In the genomic region with DNA sequence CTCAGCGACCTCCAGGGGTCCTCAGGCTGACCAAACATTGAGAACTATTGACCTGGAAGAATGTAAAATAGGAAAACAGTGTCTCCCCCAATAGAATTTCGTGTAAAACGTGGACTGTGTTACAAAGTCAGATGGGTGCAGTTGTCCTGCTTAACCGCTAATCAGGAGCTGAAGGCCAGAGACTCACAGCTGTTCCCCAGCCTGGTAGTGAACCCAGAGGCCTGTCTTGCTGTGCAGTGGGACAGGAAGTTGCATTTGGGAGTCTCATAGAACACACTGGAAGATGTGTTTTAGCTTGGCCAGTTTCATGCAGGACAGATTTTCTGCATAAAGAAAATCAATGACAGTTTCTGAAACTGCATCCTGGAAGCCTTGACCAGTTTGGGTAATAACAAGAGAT, we compare ENCODE assay signal across 26 cellular contexts.
"Had no signal": no experiment of that assay in that cellular context is flagged by ENCODE, and none has a peak within 500 bp of the region (broad histone marks: within the 10 kb centered on the region; RNA-seq: fewer than 3 reads in every experiment).

No MANE protein-coding gene starts in this region.

- H3K4me3 ChIP-seq: adrenal gland, body of pancreas, esophagus muscularis mucosa, left lung, sigmoid colon, smooth muscle cell, vagina had no signal

- H3K27me3 ChIP-seq: adrenal gland, body of pancreas, esophagus muscularis mucosa, left lung, sigmoid colon, vagina had no signal

- H3K4me3 Mint-ChIP-seq: activated naive CD4-positive, alpha-beta T cell treated with anti-CD3 and anti-CD28 coated beads for 36 hours; activated naive CD8-positive, alpha-beta T cell treated with anti-CD3 and anti-CD28 coated beads for 36 hours; natural killer cell; stimulated activated memory B cell treated with anti-CD40 and anti-IgM and Interleukin-4, amounts not matched to agents 10 μg/mL and 1 μg/mL and 100 μg/mL, for 72 hours; stimulated activated naive CD8-positive, alpha-beta T cell treated with anti-CD3 and anti-CD28 coated beads, Interleukin-15, amount 100 ng/mL, for 72 hours; type B pancreatic cell had no signal

- H3K9me3 Mint-ChIP-seq: activated naive CD4-positive, alpha-beta T cell treated with anti-CD3 and anti-CD28 coated beads for 36 hours; activated naive CD8-positive, alpha-beta T cell treated with anti-CD3 and anti-CD28 coated beads for 36 hours; natural killer cell; stimulated activated memory B cell treated with anti-CD40 and anti-IgM and Interleukin-4, amounts not matched to agents 10 μg/mL and 1 μg/mL and 100 μg/mL, for 72 hours; stimulated activated naive CD8-positive, alpha-beta T cell treated with anti-CD3 and anti-CD28 coated beads, Interleukin-15, amount 100 ng/mL, for 72 hours; type B pancreatic cell had no signal

- H3K27ac ChIP-seq: adrenal gland, body of pancreas, esophagus muscularis mucosa, left lung, vagina had no signal

- H3K4me2 ChIP-seq: smooth muscle cell had no signal

- DNase-seq: activated CD4-positive, alpha-beta T cell treated with anti-CD3 and anti-CD28 coated beads for 4 hours; activated CD4-positive, alpha-beta T cell treated with anti-CD3 and anti-CD28 coated beads, Interleukin-2, amount 50 U/mL, for 4 hours; activated effector memory CD4-positive, alpha-beta T cell treated with Interleukin-2 at 50 U/mL for 16 hours; activated naive CD4-positive, alpha-beta T cell treated with anti-CD3 and anti-CD28 coated beads for 36 hours; activated naive CD8-positive, alpha-beta T cell treated with anti-CD3 and anti-CD28 coated beads for 36 hours; adrenal gland; aorta; dermis blood vessel endothelial cell; effector CD4-positive, alpha-beta T cell; foreskin melanocyte; kidney glomerular epithelial cell; left lung; natural killer cell; posterior cingulate gyrus; sigmoid colon; stimulated activated CD4-positive, alpha-beta T cell treated with anti-CD3 and anti-CD28 coated beads, Interleukin-1b, Interleukin-23, amount 100 ng/mL, for 48 hours; stimulated activated CD4-positive, alpha-beta T cell treated with anti-CD3 and anti-CD28 coated beads, Interleukin-4, amount 100 ng/mL, for 4 hours; stimulated activated CD8-positive, alpha-beta memory T cell treated with anti-CD3 and anti-CD28 coated beads, Interleukin-4, amount 100 ng/mL, for 48 hours; stimulated activated naive CD8-positive, alpha-beta T cell treated with anti-CD3 and anti-CD28 coated beads, Interleukin-15, amount 100 ng/mL, for 72 hours; substantia nigra had no signal

- H3K9me3 ChIP-seq: adrenal gland, body of pancreas, esophagus muscularis mucosa, left lung, sigmoid colon, vagina had no signal

- H3K27ac Mint-ChIP-seq: activated naive CD4-positive, alpha-beta T cell treated with anti-CD3 and anti-CD28 coated beads for 36 hours; activated naive CD8-positive, alpha-beta T cell treated with anti-CD3 and anti-CD28 coated beads for 36 hours; natural killer cell; stimulated activated memory B cell treated with anti-CD40 and anti-IgM and Interleukin-4, amounts not matched to agents 10 μg/mL and 1 μg/mL and 100 μg/mL, for 72 hours; stimulated activated naive CD8-positive, alpha-beta T cell treated with anti-CD3 and anti-CD28 coated beads, Interleukin-15, amount 100 ng/mL, for 72 hours; type B pancreatic cell had no signal

- ATAC-seq: body of pancreas; left lung; natural killer cell; stimulated activated memory B cell treated with anti-CD40 and anti-IgM and Interleukin-4, amounts not matched to agents 10 μg/mL and 1 μg/mL and 100 μg/mL, for 72 hours; stimulated activated naive CD8-positive, alpha-beta T cell treated with anti-CD3 and anti-CD28 coated beads, Interleukin-15, amount 100 ng/mL, for 72 hours had no signal

- H3K27me3 Mint-ChIP-seq: activated naive CD8-positive, alpha-beta T cell treated with anti-CD3 and anti-CD28 coated beads for 36 hours; stimulated activated memory B cell treated with anti-CD40 and anti-IgM and Interleukin-4, amounts not matched to agents 10 μg/mL and 1 μg/mL and 100 μg/mL, for 72 hours; stimulated activated naive CD8-positive, alpha-beta T cell treated with anti-CD3 and anti-CD28 coated beads, Interleukin-15, amount 100 ng/mL, for 72 hours; type B pancreatic cell had no signal

- H3K36me3 ChIP-seq: adrenal gland had no signal

- H3K4me1 Mint-ChIP-seq: stimulated activated memory B cell treated with anti-CD40 and anti-IgM and Interleukin-4, amounts not matched to agents 10 μg/mL and 1 μg/mL and 100 μg/mL, for 72 hours; stimulated activated naive CD8-positive, alpha-beta T cell treated with anti-CD3 and anti-CD28 coated beads, Interleukin-15, amount 100 ng/mL, for 72 hours had no signal
